ENCODE assay signal across 25 cellular contexts in genomic region chr2:171709011-171709685, GRCh38. TPM values are rescaled to one million over a fixed set of nuclear protein-coding genes. Genes with fewer than 3 reads are reported as not detected.
A peak's percentile ranks its signal among the peaks of the same experiment; 100 is the strongest.
DNase-seq lines count a peak whose midpoint lies in the region; ATAC-seq, FAIRE-seq and TF ChIP-seq lines count a peak whose summit lies in the region.
"Had no signal": no experiment of that assay in that cellular context is flagged by ENCODE, and none has a peak within 500 bp of the region (broad histone marks: within the 10 kb centered on the region; RNA-seq: fewer than 3 reads in every experiment).

No MANE protein-coding gene starts in this region.

- H3K36me3 Mint-ChIP-seq in chondrocyte (ENCODE audit: low read depth) = peaks cover 5% of the 10 kb centered on the region
- no peaks in the 10 kb centered on the region for H3K36me3 Mint-ChIP-seq in T-helper 17 cell (ENCODE audit: low read depth)

- ATAC-seq in pancreas = no peak
- no peak for ATAC-seq in left lung
- no peak for ATAC-seq in T-helper 17 cell
- ATAC-seq: HCT116 had no signal

- H3K4me3 ChIP-seq in pancreas = no peak overlapping the region
- no peak overlapping the region for H3K4me3 ChIP-seq in left lung
- H3K4me3 ChIP-seq: Peyer's patch had no signal

- no peak overlapping the region for H3K4me3 Mint-ChIP-seq in chondrocyte (ENCODE audit: unreplicated experiment)
- no peak overlapping the region for H3K4me3 Mint-ChIP-seq in T-helper 17 cell
- H3K4me3 Mint-ChIP-seq: CD14-positive monocyte, IgD-negative memory B cell had no signal

- H3K27ac ChIP-seq in C4-2B (peak overlapping the region; percentile 39; the same call in 1 of the 2 replicates), RWPE1 (peak overlapping the region; percentile 59), pancreas (no peak overlapping the region), left lung (no peak overlapping the region)
- H3K27ac ChIP-seq: Peyer's patch had no signal

- POLR2A ChIA-PET in RWPE1 (lab: Yijun Ruan, JAX; ENCODE audit: low non-redundant PET) = no interaction called here

- H3K4me1 Mint-ChIP-seq in chondrocyte (ENCODE audit: low read depth) (peaks cover 50% of the 10 kb centered on the region), T-helper 17 cell (peaks cover 4% of the 10 kb centered on the region)

- peak overlapping the region; percentile 65 for H3K27ac Mint-ChIP-seq in chondrocyte (ENCODE audit: unreplicated experiment)
- H3K27ac Mint-ChIP-seq in T-helper 17 cell = no peak overlapping the region
- H3K27ac Mint-ChIP-seq: IgD-negative memory B cell had no signal

- CTCF ChIA-PET in RWPE1 (lab: Yijun Ruan, JAX) = no interaction called here

- DNase-seq in RWPE1 (ENCODE audit: low spot score) = no peak
- DNase-seq in chondrocyte (ENCODE audit: low spot score) = no peak
- no peak for DNase-seq in pancreas
- no peak for DNase-seq in islet precursor cell
- DNase-seq in left lung = no peak
- DNase-seq in T-helper 17 cell = no peak
- DNase-seq: AML-193, DMS53, GDM1, Karpas-422, NCI-H1694, NCI-H2081, NCI-H2171, NCI-H345, NCI-H524 treated with DMSO at 0.1 percent for 48 hours, NCI-H82, Peyer's patch, Right ventricle myocardium superior had no signal

- H3K9me3 Mint-ChIP-seq in chondrocyte (ENCODE audit: low read depth) = no peaks in the 10 kb centered on the region
- H3K9me3 Mint-ChIP-seq: CD14-positive monocyte, IgD-negative memory B cell had no signal

- H3K36me3 ChIP-seq in pancreas = no peaks in the 10 kb centered on the region
- H3K36me3 ChIP-seq in left lung = peaks cover 0 to 23% of the 10 kb centered on the region in 2 donors

- intact Hi-C loops in pancreas (cut with DNase I) = no loop called here
- intact Hi-C loops in left lung (cut with DNase I) = no loop called here

- peak; percentile 65 for FAIRE-seq in pancreas (lab: Jason Lieb, UNC)
- FAIRE-seq: D721Med, H1, HTR-8/SVneo had no signal

- no peak for TF ChIP-seq CTCF in C4-2B (conservative IDR thresholded peaks at IDR 0.05)
- TF ChIP-seq CTCF in RWPE1 (conservative IDR thresholded peaks at IDR 0.05; ENCODE audit: low read depth) = no peak
- TF ChIP-seq CTCF in chondrocyte (IDR thresholded peaks at IDR 0.05) = no peak
- no peak for TF ChIP-seq CTCF in pancreas (IDR thresholded peaks at IDR 0.05)
- TF ChIP-seq CTCF in left lung (IDR thresholded peaks at IDR 0.05) = no peak

- H3K4me1 ChIP-seq in pancreas = peaks cover 0 to 5% (median 0%) of the 10 kb centered on the region in 3 donors
- peaks cover 0 to 6% of the 10 kb centered on the region in 2 donors for H3K4me1 ChIP-seq in left lung
- H3K4me1 ChIP-seq: Peyer's patch had no signal

- H3K27me3 Mint-ChIP-seq in chondrocyte (ENCODE audit: low read depth) = no peaks in the 10 kb centered on the region
- H3K27me3 Mint-ChIP-seq in T-helper 17 cell = no peaks in the 10 kb centered on the region
- H3K27me3 Mint-ChIP-seq: IgD-negative memory B cell had no signal

- H3K27me3 ChIP-seq in pancreas (no peaks in the 10 kb centered on the region), left lung (no peaks in the 10 kb centered on the region)
- H3K27me3 ChIP-seq: Peyer's patch had no signal

- H3K9me3 ChIP-seq in pancreas = no peaks in the 10 kb centered on the region
- no peaks in the 10 kb centered on the region for H3K9me3 ChIP-seq in left lung
- H3K9me3 ChIP-seq in T-helper 17 cell (ENCODE audit: control insufficient read depth, low read length, poor library complexity, severe bottlenecking) = no peaks in the 10 kb centered on the region
- H3K9me3 ChIP-seq: Peyer's patch had no signal

- 64 to 67% methylated on average over 3 of the region's 3 CpGs for WGBS in pancreas, 2 donors

RNA-seq across cellular contexts. Expression of gene DYNC1I2, which starts 21.9 kb away (rescaled TPM):
- 129 to 141 TPM (median 136 TPM) in 3 replicates for total RNA-seq in chondrocyte
- 10 to 100 TPM; 27.8 to 59.1 (median 36.4) TPM for total RNA-seq in pancreas
- 10 to 100 TPM; 23.7 to 48.8 TPM for polyA plus RNA-seq in pancreas
- 10 to 100 TPM; 87.2 to 90.9 TPM for total RNA-seq in left lung
- 10 to 100 TPM; 23.2 to 27.3 TPM for total RNA-seq in T-helper 17 cell

Comparison
In these comparisons a context has a peak if more than half of its experiments do, and no peak if none do; other contexts are left out.
1. H3K27ac ChIP-seq: peak in C4-2B (single experiment) and RWPE1 (single experiment); none in pancreas (0 of 4) and left lung (0 of 2).